In the genomic region with DNA sequence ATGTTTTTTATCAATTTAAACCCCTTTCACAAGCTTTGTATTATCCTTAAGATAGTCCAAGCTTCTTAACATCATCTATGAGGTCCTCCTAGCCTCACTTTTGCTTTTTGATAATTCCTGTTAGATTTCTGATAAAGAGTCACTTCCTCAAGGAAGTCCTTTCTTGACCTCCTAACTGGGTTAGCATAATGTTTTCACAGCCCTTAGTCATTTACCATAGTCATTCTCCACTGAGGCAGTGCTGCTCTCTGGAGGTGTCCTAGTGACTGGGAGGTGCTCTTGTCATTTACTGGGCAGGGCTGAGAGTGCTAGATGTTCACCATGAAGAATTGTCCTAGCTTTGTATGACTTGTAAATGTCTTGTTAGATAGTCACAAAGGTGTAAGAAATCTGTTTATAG, we compare ENCODE assay signal across 11 cellular contexts. TPM values are rescaled to one million over a fixed set of nuclear protein-coding genes. Genes with fewer than 3 reads are reported as not detected.
A peak's percentile ranks its signal among the peaks of the same experiment; 100 is the strongest.
DNase-seq lines count a peak whose midpoint lies in the region; FAIRE-seq and TF ChIP-seq lines count a peak whose summit lies in the region.
"Had no signal": no experiment of that assay in that cellular context is flagged by ENCODE, and none has a peak within 500 bp of the region (broad histone marks: within the 10 kb centered on the region; RNA-seq: fewer than 3 reads in every experiment).

No MANE protein-coding gene starts in this region.

- H3K27ac ChIP-seq in epithelial cell of prostate, result peak overlapping the region; percentile 29
- H3K27ac ChIP-seq in spleen, result peak overlapping the region in 4 of 8 donors; percentile 22 to 69 (median 40)
- no peak overlapping the region for H3K27ac ChIP-seq in substantia nigra (ENCODE audit: low read depth, low read length, poor library complexity, severe bottlenecking)

- no peak for FAIRE-seq in GM12891 (lab: Jason Lieb, UNC)

- intact Hi-C loops in spleen (cut with DNase I; ENCODE audit: low total_unique reads), result no loop called here

- no peaks in the 10 kb centered on the region for H3K36me3 ChIP-seq in spleen

- DNase-seq in NCI-H2029 (lab: John Stamatoyannopoulos, UW) (peak; percentile 4), NCI-H2029 treated with DMSO at 0.1 percent for 48 hours (lab: John Stamatoyannopoulos, UW) (no peak), NOMO-1 treated with dmso at 0.1 percent for 144 hours (lab: John Stamatoyannopoulos, UW; ENCODE audit: unreplicated experiment) (peak; percentile 59), epithelial cell of prostate (ENCODE audit: low read depth, low spot score) (peak; percentile 26), pulmonary artery endothelial cell (ENCODE audit: low read depth, low spot score) (peak; percentile 73), GM12891 (ENCODE audit: insufficient read length, low spot score) (no peak), spleen (no peak), substantia nigra (lab: John Stamatoyannopoulos, UW) (no peak)
- DNase-seq: 8988T; RPMI8226; stimulated activated CD4-positive, alpha-beta T cell treated with anti-CD3 and anti-CD28 coated beads, Interleukin-2, amount 100 ng/mL, for 48 hours had no signal

- H3K9me3 ChIP-seq in spleen, result no peaks in the 10 kb centered on the region

- TF ChIP-seq CTCF in spleen (IDR thresholded peaks at IDR 0.05 in 8 of 11, conservative IDR thresholded peaks at IDR 0.05 in 3 of 11), result no peak

- H3K4me3 ChIP-seq in spleen, result no peak overlapping the region

- no peaks in the 10 kb centered on the region for H3K27me3 ChIP-seq in spleen (replicated peaks in 1 of 7)

- H3K4me1 ChIP-seq in spleen, result peaks cover 5 to 63% (median 36%) of the 10 kb centered on the region in 6 donors

- TF ChIP-seq POLR2A in GM12891 (IDR thresholded peaks at IDR 0.05; ENCODE audit: low read depth, low read length) (no peak), spleen (IDR thresholded peaks at IDR 0.05) (no peak)

TF ChIP-seq in GM12891, 5 proteins besides CTCF, POLR2A, EP300 and RAD21:
- TF ChIP-seq POU2F2 (IDR thresholded peaks at IDR 0.05; ENCODE audit: low read depth, low read length) (no peak), PAX5 (IDR thresholded peaks at IDR 0.05; ENCODE audit: insufficient read depth, low read length, severe bottlenecking) (no peak), POLR2AphosphoS5 (IDR thresholded peaks at IDR 0.05; ENCODE audit: low read depth, low read length) (no peak), SPI1 (IDR thresholded peaks at IDR 0.05; ENCODE audit: low read depth, low read length) (no peak), TAF1 (IDR thresholded peaks at IDR 0.05; ENCODE audit: low read depth, low read length) (no peak)

RNA-seq across cellular contexts. Expression of gene TNPO1, which starts 26.4 kb away (rescaled TPM):
- total RNA-seq in pulmonary artery endothelial cell, result 576 and 787 TPM in 2 replicates
- 27.1 TPM for polyA plus RNA-seq in GM12891 (2012; ENCODE audit: low read depth, missing spikeins)
- 100 to 1,000 TPM in 3 of 7 donors, 10 to 100 TPM in 4; 77.1 to 192 (median 94.6) TPM for total RNA-seq in spleen
- polyA plus RNA-seq in spleen, result 10 to 100 TPM in 1 of 3 donors, 1 to 10 TPM in 2; 5.7 to 11.5 (median 8.7) TPM

Comparison
In these comparisons a context has a peak if more than half of its experiments do, and no peak if none do; other contexts are left out.
1. DNase-seq: peak in NCI-H2029 (single experiment), NOMO-1 treated with dmso at 0.1 percent for 144 hours (single experiment), epithelial cell of prostate (single experiment) and pulmonary artery endothelial cell (single experiment); none in NCI-H2029 treated with DMSO at 0.1 percent for 48 hours (single experiment), GM12891 (single experiment), spleen (single experiment) and substantia nigra (0 of 49).